8 cellular contexts compared by ENCODE assay signal in the genomic region with DNA sequence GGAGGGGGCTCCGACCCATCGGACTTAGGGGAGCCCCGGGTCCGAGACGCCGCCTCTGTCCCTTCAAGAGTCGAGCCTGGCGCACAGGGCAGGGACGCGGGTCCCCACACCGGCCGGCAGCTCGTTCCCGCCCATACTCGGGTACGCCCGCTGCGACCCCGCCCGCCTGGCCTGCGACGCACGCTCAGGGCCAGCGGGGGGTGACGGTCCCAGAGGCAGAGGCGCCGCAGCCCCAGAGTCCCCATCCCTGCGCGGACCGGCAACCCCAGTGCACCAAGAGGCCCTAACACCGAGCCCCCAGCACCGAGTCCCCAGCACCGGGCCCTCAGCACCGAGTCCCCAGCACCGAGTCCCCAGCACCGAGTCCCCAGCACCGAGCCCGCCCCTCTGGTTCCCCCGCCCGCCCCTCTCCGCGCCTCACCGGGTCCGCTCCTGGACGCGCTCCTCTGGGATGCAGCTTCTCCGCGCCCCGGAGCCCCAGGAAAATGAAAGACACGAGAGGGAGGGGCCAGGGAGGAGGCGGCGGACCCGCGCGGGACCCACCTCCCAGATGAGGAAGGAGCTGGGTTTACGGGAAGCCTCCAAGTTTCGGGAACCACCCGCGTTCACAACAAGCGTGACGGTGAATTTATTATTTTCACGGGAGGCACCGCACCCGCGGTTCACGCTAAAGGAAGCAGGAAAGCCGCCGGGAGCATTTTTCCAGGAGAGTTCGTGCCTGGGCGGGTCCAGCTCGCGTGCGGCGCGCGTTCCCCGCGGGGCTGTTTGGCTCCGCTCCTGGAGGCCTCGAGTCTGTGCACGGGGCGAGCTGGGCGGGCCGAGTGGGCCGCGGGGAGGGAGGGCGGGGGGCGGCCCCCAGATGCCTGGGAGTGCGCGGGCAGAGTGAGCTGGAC. TPM values are rescaled to one million over a fixed set of nuclear protein-coding genes. Genes with fewer than 3 reads are reported as not detected.
DNase-seq lines count a peak whose midpoint lies in the region; ATAC-seq, FAIRE-seq and TF ChIP-seq lines count a peak whose summit lies in the region.

A gene (minus strand): TSS at position 488 of the 893 bp plus-strand sequence. CDS start 6,526 bp downstream, outside the sequence.

- no peak for DNase-seq in BJ (ENCODE audit: low read depth)
- peak; percentile 51 for DNase-seq in M059J (ENCODE audit: low read depth)
- peak; percentile 69 to 82 for DNase-seq in T47D (ENCODE audit: low read depth in 1 of 2, low spot score in 1 of 2)
- DNase-seq in HepG2 (ENCODE audit: low spot score): no peak
- no peak for DNase-seq in thoracic aorta (ENCODE audit: low spot score)
- no peak for DNase-seq in DMS153 (lab: John Stamatoyannopoulos, UW)

- H3K9me3 ChIP-seq in HepG2 (ENCODE audit: low read length): no peaks in the 10 kb centered on the region
- H3K9me3 ChIP-seq in thoracic aorta: no peaks in the 10 kb centered on the region

- H3K9ac ChIP-seq in HepG2 (ENCODE audit: insufficient read depth, low read depth, low read length): peak within 1 kb of the TSS; percentile 45

- no TSS peak for BruUV-seq in HepG2 (replicated peaks; lab: Mats Ljungman, UMichigan)

- peak within 1 kb of the TSS; percentile 71 for H3K4me2 ChIP-seq in HepG2 (ENCODE audit: low read depth, low read length)

- no peak for FAIRE-seq in HepG2 (lab: Jason Lieb, UNC)

- no peak within 1 kb of the TSS for H2AFZ ChIP-seq in HepG2 (ENCODE audit: low read length)

- CTCF ChIA-PET in BJ (lab: Yijun Ruan, JAX): interaction anchor here (1.2 to 2.4 kb wide), 4 partner anchors 12 to 35 kb away, joined by 3 to 9 read pairs (median 7); no protein-coding TSS in a partner anchor
- CTCF ChIA-PET in HepG2 (lab: Yijun Ruan, JAX; ENCODE audit: low intra/inter-chr PET ratio, low total read pairs): no interaction called here

- H3K4me3 ChIP-seq in BJ (ENCODE audit: low read depth, low read length) (peak within 1 kb of the TSS; percentile 64), HepG2 (replicated peaks in 1 of 3; ENCODE audit: insufficient read depth in 1 of 3, low read depth in 2 of 3, low read length in 3 of 3) (peak within 1 kb of the TSS in 2 of 3 experiments; percentile 31 to 63; a peak in 4 of 6 replicates), thoracic aorta (peak within 1 kb of the TSS; percentile 83)

- H3K4me1 ChIP-seq in HepG2 (ENCODE audit: insufficient read depth, low read length) (peaks cover 89% of the 10 kb centered on the region), thoracic aorta (ENCODE audit: control insufficient read depth in 1 of 2, low read depth in 2 of 2) (peaks cover 24 to 40% of the 10 kb centered on the region in 2 donors)

- TF ChIP-seq CTCF in BJ (IDR thresholded peaks at IDR 0.05; ENCODE audit: insufficient read depth, low read depth, low read length): no peak
- no peak for TF ChIP-seq CTCF in HepG2 (CRISPR knock-in tag; IDR thresholded peaks at IDR 0.05)
- TF ChIP-seq CTCF in thoracic aorta (IDR thresholded peaks at IDR 0.05): no peak

- TF ChIP-seq POLR2A in HepG2 (IDR thresholded peaks at IDR 0.05; ENCODE audit: insufficient read depth in 1 of 2, low read depth in 2 of 2, low read length in 2 of 2): no peak

- ATAC-seq in HepG2 (no peak), thoracic aorta (ENCODE audit: insufficient number of reproducible peaks, low FRiP score, low read depth) (no peak), HG02970 (IDR thresholded peaks at IDR 0.05; ENCODE audit: low FRiP score, unreplicated experiment) (no peak), GM21529 (IDR thresholded peaks at IDR 0.05; ENCODE audit: unreplicated experiment) (no peak)

- H3K36me3 ChIP-seq in BJ (ENCODE audit: control insufficient read depth, insufficient read depth, low read length) (no peaks in the 10 kb centered on the region; the same call in 1 of the 2 replicates), HepG2 (replicated peaks in 1 of 2; ENCODE audit: control insufficient read depth in 1 of 2, insufficient read depth in 2 of 2, low read length in 2 of 2) (no peaks in the 10 kb centered on the region), thoracic aorta (no peaks in the 10 kb centered on the region)

- H3K27ac ChIP-seq in HepG2 (ENCODE audit: extremely low read length, insufficient read depth, low read length): peak within 1 kb of the TSS; percentile 38
- no peak within 1 kb of the TSS for H3K27ac ChIP-seq in thoracic aorta

- WGBS in HepG2 (ENCODE audit: low lambda C conversion rate): 96% methylated on average over 86 of the region's 90 CpGs

- POLR2A ChIA-PET in BJ (lab: Charles Lee) (no interaction called here), HepG2 (lab: Yijun Ruan, JAX) (interaction anchor here (1.2 to 20.8 kb wide), 4 partner anchors 10 to 33 kb away, joined by 3 to 270 read pairs (median 24); no protein-coding TSS in a partner anchor)

- no peak for TF ChIP-seq EP300 in HepG2 (IDR thresholded peaks at IDR 0.05; ENCODE audit: low read depth in 2 of 2, low read length in 2 of 2)
- TF ChIP-seq EP300 in HepG2 (CRISPR knock-in tag; IDR thresholded peaks at IDR 0.05; ENCODE audit: borderline replicate concordance): no peak

- intact Hi-C loops in HepG2 (cut with micrococcal nuclease; ENCODE audit: unreplicated experiment): loop anchor here (10.0 kb wide), 1 partner anchor 181 kb away; a partner anchor contains a TSS

- TF ChIP-seq RAD21 in HepG2 (CRISPR knock-in tag; IDR thresholded peaks at IDR 0.05): no peak

- no peaks in the 10 kb centered on the region for H4K20me1 ChIP-seq in HepG2 (ENCODE audit: insufficient read depth, low read length)

- in situ Hi-C loops in T47D (cut with HindIII; ENCODE audit: low pct_unique_long_range_greater_than_20kb, low sequenced_read_pairs) (no loop called here), HepG2 (cut with HindIII; ENCODE audit: extremely low pct_ligation_motif_present, low pct_unique_long_range_greater_than_20kb) (no loop called here)

- H3K27me3 ChIP-seq in BJ (ENCODE audit: control insufficient read depth, insufficient read depth, low read length): 0 out of 2 replicates have a peak, but pooled peaks cover 1% of the 10 kb centered on the region
- H3K27me3 ChIP-seq in HepG2 (ENCODE audit: control insufficient read depth in 1 of 2, insufficient read depth in 2 of 2, low read length in 2 of 2): no peaks in the 10 kb centered on the region
- H3K27me3 ChIP-seq in thoracic aorta (replicated peaks; ENCODE audit: insufficient read depth): no peaks in the 10 kb centered on the region

- peaks cover 1% of the 10 kb centered on the region for H3K79me2 ChIP-seq in HepG2 (ENCODE audit: insufficient read depth, low read length)

TF ChIP-seq in HepG2, 621 proteins besides CTCF, POLR2A, EP300 and RAD21 (continues in another document):
- no peak for TF ChIP-seq ZNF75D (CRISPR knock-in tag; IDR thresholded peaks at IDR 0.05; ENCODE audit: borderline replicate concordance)

RNA-seq across cellular contexts. Expression of the gene that starts here (rescaled TPM):
- polyA plus RNA-seq in BJ (2011; rRNA removed) (18.9 and 34.4 TPM in 2 replicates), HepG2 (2011; rRNA removed) (3.5 and 4.2 TPM in 2 replicates)
- 8.2 and 13.7 TPM in 2 replicates for polyA minus RNA-seq in BJ (2011; rRNA and poly(A)+ RNA removed)
- total RNA-seq in M059J (2014; rRNA removed; shearing (Covaris generic)): 30.2 and 41.0 TPM in 2 replicates
- total RNA-seq in HepG2 (2016; rRNA removed; fragmentation: Illumina TruSeq; extraction: Trizol) (2.4 and 5.3 TPM in 2 replicates), thoracic aorta (10 to 100 TPM; 16.7 to 32.2 TPM)
- total RNA-seq in HepG2 (2016; cell fraction: cytosol; rRNA removed; fragmentation: Illumina TruSeq; extraction: Trizol; ENCODE audit: low read depth): 3.3 TPM in 2 replicates
- total RNA-seq in HepG2 (2016; cell fraction: insoluble cytoplasmic fraction; rRNA removed; fragmentation: Illumina TruSeq; extraction: Trizol): 3.0 and 5.5 TPM in 2 replicates
- 3.8 and 5.6 TPM in 2 replicates for total RNA-seq in HepG2 (2016; cell fraction: membrane; rRNA removed; fragmentation: Illumina TruSeq; extraction: Trizol)
- total RNA-seq in HepG2 (2016; cell fraction: nucleus; rRNA removed; fragmentation: Illumina TruSeq; extraction: Trizol): 6.9 and 7.3 TPM in 2 replicates
- 2.7 and 4.2 TPM in 2 replicates for polyA plus RNA-seq in HepG2 (2011; cell fraction: cytosol; rRNA removed)
- 6.7 and 7.1 TPM in 2 replicates for polyA plus RNA-seq in HepG2 (2011; cell fraction: nucleus; rRNA removed)
- polyA plus RNA-seq in HepG2 (2012): 5.0 and 7.2 TPM in 2 replicates
- polyA plus RNA-seq in HepG2 (2016; cell fraction: cytosol; fragmentation: Illumina TruSeq; extraction: Trizol; ENCODE audit: low read depth): 2.6 and 3.4 TPM in 2 replicates
- 4.0 and 4.2 TPM in 2 replicates for polyA plus RNA-seq in HepG2 (2016; cell fraction: insoluble cytoplasmic fraction; fragmentation: Illumina TruSeq; extraction: Trizol; ENCODE audit: low read depth)
- 4.3 and 4.7 TPM in 2 replicates for polyA plus RNA-seq in HepG2 (2016; cell fraction: membrane; fragmentation: Illumina TruSeq; extraction: Trizol; ENCODE audit: low read depth)
- 5.1 and 5.5 TPM in 2 replicates for polyA plus RNA-seq in HepG2 (2016; cell fraction: nucleus; fragmentation: Illumina TruSeq; extraction: Trizol; ENCODE audit: insufficient read depth, low read depth)
- 8.8 and 15.0 TPM in 2 replicates for polyA minus RNA-seq in HepG2 (2011; rRNA and poly(A)+ RNA removed; ENCODE audit: low replicate concordance)
- 1.9 and 2.6 TPM in 2 replicates for polyA minus RNA-seq in HepG2 (2011; cell fraction: cytosol; rRNA and poly(A)+ RNA removed)
- polyA minus RNA-seq in HepG2 (2011; cell fraction: nucleus; rRNA and poly(A)+ RNA removed): 5.0 and 7.3 TPM in 2 replicates

Comparison
In these comparisons a context has a peak if more than half of its experiments do, and no peak if none do; other contexts are left out.
1. DNase-seq: peak in M059J (single experiment) and T47D (2 of 2); none in BJ (single experiment), HepG2 (single experiment), thoracic aorta (single experiment) and DMS153 (single experiment).
2. Peak in every context shown above with its lines, with median percentiles within 50 percentile points of each other: H3K4me3 ChIP-seq.